ENCODE assay signal across 8 cellular contexts in the genomic region with DNA sequence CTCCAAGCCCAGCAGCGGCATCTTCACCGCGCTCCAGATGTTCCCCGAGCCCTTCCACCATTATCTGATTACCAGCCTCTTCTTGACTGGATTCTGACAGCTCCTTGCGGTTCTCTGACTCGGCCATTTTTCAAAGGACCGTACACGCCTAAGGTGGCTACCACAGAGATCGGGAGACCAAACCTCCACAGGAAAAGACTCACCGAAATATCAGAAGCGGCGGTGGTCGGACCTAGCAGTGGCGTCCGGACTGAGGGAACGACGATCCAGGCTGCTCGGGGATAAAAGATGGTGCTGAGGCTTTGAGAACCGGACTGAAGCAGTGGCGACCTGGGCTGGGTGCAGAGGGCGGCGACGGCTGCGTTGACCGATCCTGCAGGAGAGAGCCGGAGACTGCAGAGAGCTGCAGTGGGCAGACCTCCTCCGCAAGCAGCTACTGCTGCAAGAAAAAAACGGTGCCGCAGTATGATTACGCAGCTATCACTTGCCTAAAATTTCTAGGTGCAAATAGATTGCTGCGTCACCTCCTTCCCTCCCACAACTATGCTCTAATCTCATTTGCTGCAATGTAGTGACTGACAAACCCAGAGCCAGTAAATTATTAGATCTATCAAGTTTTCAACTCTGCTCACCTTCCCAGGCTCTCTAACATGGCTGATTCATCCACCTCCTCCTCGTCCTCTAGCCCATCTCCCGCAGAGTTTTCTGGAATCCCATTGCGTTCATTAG. TPM values are rescaled to one million over a fixed set of nuclear protein-coding genes. Genes with fewer than 3 reads are reported as not detected.
A peak's percentile ranks its signal among the peaks of the same experiment; 100 is the strongest.
DNase-seq lines count a peak whose midpoint lies in the region; ATAC-seq and TF ChIP-seq lines count a peak whose summit lies in the region.

A gene with protein sequence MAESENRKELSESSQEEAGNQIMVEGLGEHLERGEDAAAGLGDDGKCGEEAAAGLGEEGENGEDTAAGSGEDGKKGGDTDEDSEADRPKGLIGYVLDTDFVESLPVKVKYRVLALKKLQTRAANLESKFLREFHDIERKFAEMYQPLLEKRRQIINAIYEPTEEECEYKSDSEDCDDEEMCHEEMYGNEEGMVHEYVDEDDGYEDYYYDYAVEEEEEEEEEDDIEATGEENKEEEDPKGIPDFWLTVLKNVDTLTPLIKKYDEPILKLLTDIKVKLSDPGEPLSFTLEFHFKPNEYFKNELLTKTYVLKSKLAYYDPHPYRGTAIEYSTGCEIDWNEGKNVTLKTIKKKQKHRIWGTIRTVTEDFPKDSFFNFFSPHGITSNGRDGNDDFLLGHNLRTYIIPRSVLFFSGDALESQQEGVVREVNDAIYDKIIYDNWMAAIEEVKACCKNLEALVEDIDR (minus strand): TSS at position 486 of the 729 bp plus-strand sequence. CDS start 359 bp downstream, at position 127.

- H3K27me3 ChIP-seq in left lung = peaks cover 6 to 10% of the 10 kb centered on the region in 2 donors

- DNase-seq in activated CD4-positive, alpha-beta T cell treated with anti-CD3 and anti-CD28 coated beads for 1 hour = peak; percentile 15
- DNase-seq in dermis blood vessel endothelial cell (peak; percentile 5), left lung (peak in 1 of 2 donors; percentile 46), NCI-H2081 (lab: John Stamatoyannopoulos, UW) (no peak), UCSD-AML1 (lab: John Stamatoyannopoulos, UW; ENCODE audit: unreplicated experiment) (no peak)
- peak; percentile 27 for DNase-seq in stimulated activated CD4-positive, alpha-beta T cell treated with anti-CD3 and anti-CD28 coated beads, Interleukin-4, amount 100 ng/mL, for 1 hour

- no peak within 1 kb of the TSS for H3K27ac ChIP-seq in left lung

- H3K36me3 ChIP-seq in left lung = no peaks in the 10 kb centered on the region

- intact Hi-C loops in left lung (cut with DNase I) = no loop called here

- ATAC-seq in GM18873 (IDR thresholded peaks at IDR 0.05; ENCODE audit: low FRiP score, unreplicated experiment) (peak; percentile 93), HG03175 (IDR thresholded peaks at IDR 0.05; ENCODE audit: unreplicated experiment) (peak; percentile 82), left lung (peak; percentile 96)

- H3K4me3 ChIP-seq in left lung = peak within 1 kb of the TSS; percentile 6 to 34

- H3K4me1 ChIP-seq in left lung = no peaks in the 10 kb centered on the region

- H3K9me3 ChIP-seq in left lung = no peaks in the 10 kb centered on the region

- no peak for TF ChIP-seq CTCF in left lung (IDR thresholded peaks at IDR 0.05)

RNA-seq across cellular contexts. Expression of the gene that starts here (rescaled TPM):
- 2.2 and 2.8 TPM in 2 replicates for total RNA-seq in dermis blood vessel endothelial cell
- total RNA-seq in left lung = 1 to 10 TPM; 2.5 to 2.6 TPM

Comparison
In these comparisons a context has a peak if more than half of its experiments do, and no peak if none do; other contexts are left out.
1. DNase-seq: peak in activated CD4-positive, alpha-beta T cell treated with anti-CD3 and anti-CD28 coated beads for 1 hour (single experiment), dermis blood vessel endothelial cell (single experiment) and stimulated activated CD4-positive, alpha-beta T cell treated with anti-CD3 and anti-CD28 coated beads, Interleukin-4, amount 100 ng/mL, for 1 hour (single experiment); none in NCI-H2081 (0 of 2) and UCSD-AML1 (single experiment).
2. Peak in every context shown above with its lines, with median percentiles within 50 percentile points of each other: ATAC-seq.